ENCODE assay signal across 8 cellular contexts in genomic region chr2:241317391-241317790, GRCh38. TPM values are rescaled to one million over a fixed set of nuclear protein-coding genes. Genes with fewer than 3 reads are reported as not detected.
DNase-seq lines count a peak whose midpoint lies in the region; ATAC-seq and TF ChIP-seq lines count a peak whose summit lies in the region.

No MANE protein-coding gene starts in this region.

- peak overlapping the region; percentile 72 for H3K4me3 ChIP-seq in BJ (ENCODE audit: low read depth, low read length)
- no peak overlapping the region for H3K4me3 ChIP-seq in KMS-11 (IDR thresholded peaks at IDR 0.05; ENCODE audit: insufficient read depth, low read depth, low read length)
- peak overlapping the region; percentile 93 for H3K4me3 ChIP-seq in brain microvascular endothelial cell (ENCODE audit: low read depth, low read length)
- H3K4me3 ChIP-seq in muscle layer of duodenum (ENCODE audit: low read depth in 1 of 2, low read length in 2 of 2): peak overlapping the region; percentile 89 to 93

- peaks cover 13% of the 10 kb centered on the region; the same call in 1 of the 2 replicates for H4K20me1 ChIP-seq in KMS-11 (ENCODE audit: insufficient read depth)

- H3K36me3 ChIP-seq in BJ (ENCODE audit: control insufficient read depth, insufficient read depth, low read length): no peaks in the 10 kb centered on the region
- H3K36me3 ChIP-seq in KMS-11 (ENCODE audit: insufficient read depth): no peaks in the 10 kb centered on the region
- no peaks in the 10 kb centered on the region for H3K36me3 ChIP-seq in brain microvascular endothelial cell (replicated peaks)
- peaks cover 0 to 12% of the 10 kb centered on the region in 2 donors for H3K36me3 ChIP-seq in muscle layer of duodenum (ENCODE audit: control insufficient read depth in 1 of 2, insufficient read depth in 2 of 2, low read length in 2 of 2)

- in situ Hi-C loops in brain microvascular endothelial cell (cut with HindIII; ENCODE audit: low pct_ligation_motif_present, low sequenced_read_pairs): no loop called here

- DNase-seq in BJ (ENCODE audit: low read depth) (no peak), brain microvascular endothelial cell (no peak), cerebellar nuclear complex (lab: John Stamatoyannopoulos, UW) (no peak), NCI-H510A treated with DMSO at 0.1 percent for 48 hours (lab: John Stamatoyannopoulos, UW) (no peak)
- no peak for DNase-seq in activated effector memory CD4-positive, alpha-beta T cell treated with anti-CD3 and anti-CD28 coated beads, Interleukin-2, amount 50 U/mL, for 16 hours

- H3K27ac ChIP-seq in KMS-11 (peak overlapping the region; percentile 99; the same call in 1 of the 2 replicates), brain microvascular endothelial cell (no peak overlapping the region), muscle layer of duodenum (ENCODE audit: low read length) (peak overlapping the region; percentile 92)

- TF ChIP-seq CTCF in BJ (IDR thresholded peaks at IDR 0.05; ENCODE audit: insufficient read depth, low read depth, low read length): no peak
- no peak for TF ChIP-seq CTCF in KMS-11 (conservative IDR thresholded peaks at IDR 0.05; ENCODE audit: low read depth, low read length)
- TF ChIP-seq CTCF in brain microvascular endothelial cell (IDR thresholded peaks at IDR 0.05; ENCODE audit: low read depth, low read length, missing control alignments): no peak

- H3K4me2 ChIP-seq in KMS-11: peak overlapping the region; percentile 86

- peaks cover 90% of the 10 kb centered on the region for H3K79me2 ChIP-seq in KMS-11 (ENCODE audit: insufficient read depth, low read depth)

- ATAC-seq in GM19351 (IDR thresholded peaks at IDR 0.05; ENCODE audit: unreplicated experiment): no peak

- H3K9me3 ChIP-seq in muscle layer of duodenum (ENCODE audit: control insufficient read depth in 1 of 2, low read length in 2 of 2): no peaks in the 10 kb centered on the region

- no peaks in the 10 kb centered on the region for H3K27me3 ChIP-seq in BJ (ENCODE audit: control insufficient read depth, insufficient read depth, low read length)
- no peaks in the 10 kb centered on the region for H3K27me3 ChIP-seq in KMS-11 (ENCODE audit: insufficient read depth, low read depth)
- H3K27me3 ChIP-seq in brain microvascular endothelial cell (replicated peaks): no peaks in the 10 kb centered on the region
- no peaks in the 10 kb centered on the region for H3K27me3 ChIP-seq in muscle layer of duodenum (ENCODE audit: low read depth, low read length)

- H3K4me1 ChIP-seq in KMS-11 (ENCODE audit: low read depth, poor library complexity, severe bottlenecking): peaks cover 62% of the 10 kb centered on the region
- peaks cover 31 to 66% of the 10 kb centered on the region in 2 donors for H3K4me1 ChIP-seq in muscle layer of duodenum (ENCODE audit: control insufficient read depth in 1 of 2, insufficient read depth in 2 of 2, low read length in 2 of 2)

- CTCF ChIA-PET in BJ (lab: Yijun Ruan, JAX): no interaction called here

- POLR2A ChIA-PET in BJ (lab: Charles Lee): no interaction called here

- H3K9ac ChIP-seq in KMS-11: peak overlapping the region; percentile 99; the same call in 1 of the 2 replicates

- no peak overlapping the region for H2AFZ ChIP-seq in KMS-11 (ENCODE audit: low read depth)

RNA-seq across cellular contexts. Expression of gene SEPTIN2, which starts 1.7 kb away (rescaled TPM):
- polyA plus RNA-seq in BJ (2011; rRNA removed): 336 and 712 TPM in 2 replicates
- 308 and 343 TPM in 2 replicates for polyA minus RNA-seq in BJ (2011; rRNA and poly(A)+ RNA removed)

RNA-seq across cellular contexts. Expression of gene HDLBP, which starts 1.9 kb away (rescaled TPM):
- polyA plus RNA-seq in BJ (2011; rRNA removed): 738 and 948 TPM in 2 replicates
- 1,169 and 1,682 TPM in 2 replicates for polyA minus RNA-seq in BJ (2011; rRNA and poly(A)+ RNA removed)

RNA-seq across cellular contexts. Expression of gene FARP2, which starts 38.7 kb away (rescaled TPM):
- 28.7 and 30.0 TPM in 2 replicates for polyA plus RNA-seq in BJ (2011; rRNA removed)
- polyA minus RNA-seq in BJ (2011; rRNA and poly(A)+ RNA removed): 52.9 and 61.2 TPM in 2 replicates
